In genomic region chr19:41934849-41935374, GRCh38 we compare ENCODE assay signal across 8 cellular contexts. TPM values are rescaled to one million over a fixed set of nuclear protein-coding genes. Genes with fewer than 3 reads are reported as not detected.
DNase-seq lines count a peak whose midpoint lies in the region; ATAC-seq and TF ChIP-seq lines count a peak whose summit lies in the region.

No MANE protein-coding gene starts in this region.

- peak overlapping the region; percentile 57 for H3K27ac Mint-ChIP-seq in activated CD4-positive, alpha-beta T cell treated with anti-CD3 and anti-CD28 coated beads for 36 hours

- in situ Hi-C loops in GM13977 (cut with MboI; ENCODE audit: low pct_unique_long_range_greater_than_20kb, low sequenced_read_pairs, unreplicated experiment), result no loop called here

- CTCF ChIA-PET in AG04449 (lab: Yijun Ruan, JAX), result interaction anchor here (0.7 to 3.3 kb wide), 10 partner anchors 11 to 76 kb away, joined by 3 to 21 read pairs (median 5); no protein-coding TSS in a partner anchor
- CTCF ChIA-PET in activated CD4-positive, alpha-beta T cell treated with anti-CD3 and anti-CD28 coated beads for 36 hours (lab: Charles Lee), result no interaction called here

- TF ChIP-seq POLR2A in right lobe of liver (IDR thresholded peaks at IDR 0.05), result no peak

- 10% methylated on average over 6 of the region's 7 CpGs for WGBS in right lobe of liver (ENCODE audit: insufficient coverage, low coverage, low lambda C conversion rate, missing lambda C conversion rate)

- H3K9me3 Mint-ChIP-seq in activated CD4-positive, alpha-beta T cell treated with anti-CD3 and anti-CD28 coated beads for 36 hours (ENCODE audit: low read depth), result no peaks in the 10 kb centered on the region

- H3K4me1 ChIP-seq in right lobe of liver, result no peaks in the 10 kb centered on the region

- intact Hi-C loops in activated CD4-positive, alpha-beta T cell treated with anti-CD3 and anti-CD28 coated beads for 36 hours (cut with DNase I, micrococcal nuclease), result loop anchor here (1.0 to 2.0 kb wide), 4 partner anchors 16 to 62 kb away; no protein-coding TSS in a partner anchor
- intact Hi-C loops in right lobe of liver (cut with DNase I), result loop anchor here in 1 of 2 donors (10.0 kb wide), 1 partner anchor 60 kb away; the partner anchor contains the start of gene CD79A

- H3K27me3 Mint-ChIP-seq in activated CD4-positive, alpha-beta T cell treated with anti-CD3 and anti-CD28 coated beads for 36 hours, result peaks cover 2% of the 10 kb centered on the region

- peak; percentile 89 for TF ChIP-seq CTCF in AG04449 (IDR thresholded peaks at IDR 0.05; ENCODE audit: insufficient read depth, low read length, missing control alignments)
- peak; percentile 96 for TF ChIP-seq CTCF in GM13977 (IDR thresholded peaks at IDR 0.05; ENCODE audit: extremely low read depth, insufficient read depth, missing control alignments)
- peak; percentile 63 to 80 (median 72) for TF ChIP-seq CTCF in right lobe of liver (IDR thresholded peaks at IDR 0.05)

- no peak overlapping the region for H3K4me3 ChIP-seq in AG04449 (ENCODE audit: low read depth, low read length)
- H3K4me3 ChIP-seq in right lobe of liver, result no peak overlapping the region

- no peaks in the 10 kb centered on the region for H3K36me3 ChIP-seq in right lobe of liver

- H3K27me3 ChIP-seq in right lobe of liver, result peaks cover 4 to 11% of the 10 kb centered on the region in 2 donors

- POLR2A ChIA-PET in AG04449 (lab: Yijun Ruan, JAX), result no interaction called here
- POLR2A ChIA-PET in activated CD4-positive, alpha-beta T cell treated with anti-CD3 and anti-CD28 coated beads for 36 hours (lab: Charles Lee), result interaction anchor here (0.6 kb wide), 1 partner anchor 11 kb away, joined by 3 read pairs; no protein-coding TSS in a partner anchor

- no peak overlapping the region for H3K4me3 Mint-ChIP-seq in activated CD4-positive, alpha-beta T cell treated with anti-CD3 and anti-CD28 coated beads for 36 hours

- ATAC-seq in activated CD4-positive, alpha-beta T cell treated with anti-CD3 and anti-CD28 coated beads for 36 hours, result peak; percentile 77
- peak; percentile 62 to 87 (median 82) for ATAC-seq in right lobe of liver
- no peak for ATAC-seq in HG03039 (IDR thresholded peaks at IDR 0.05; ENCODE audit: unreplicated experiment)

- H3K4me1 Mint-ChIP-seq in activated CD4-positive, alpha-beta T cell treated with anti-CD3 and anti-CD28 coated beads for 36 hours, result peaks cover 38% of the 10 kb centered on the region

- no peaks in the 10 kb centered on the region for H3K36me3 Mint-ChIP-seq in activated CD4-positive, alpha-beta T cell treated with anti-CD3 and anti-CD28 coated beads for 36 hours (ENCODE audit: low read depth)

- no peaks in the 10 kb centered on the region for H3K9me3 ChIP-seq in right lobe of liver

- no peak overlapping the region for H3K27ac ChIP-seq in right lobe of liver

- DNase-seq in AG04449 (ENCODE audit: low read depth, low spot score), result no peak
- peak; percentile 93 for DNase-seq in GM13977 (ENCODE audit: low spot score)
- DNase-seq in NCI-H2227 (lab: John Stamatoyannopoulos, UW; ENCODE audit: unreplicated experiment), result peak; percentile 93
- DNase-seq in activated CD4-positive, alpha-beta T cell treated with anti-CD3 and anti-CD28 coated beads for 36 hours, result peak; percentile 89
- peak; percentile 74 for DNase-seq in cerebellar cortex (ENCODE audit: low spot score)
- peak in 2 of 3 donors; percentile 64 to 68 for DNase-seq in right lobe of liver
- DNase-seq in stimulated activated CD8-positive, alpha-beta memory T cell treated with anti-CD3 and anti-CD28 coated beads, Interleukin-15, amount 100 ng/mL, for 1 hour (ENCODE audit: low read depth), result peak; percentile 65

RNA-seq across cellular contexts. Expression of gene ERFL, which starts 6.7 kb away (rescaled TPM):
- total RNA-seq in activated CD4-positive, alpha-beta T cell treated with anti-CD3 and anti-CD28 coated beads for 36 hours, result 1 to 10 TPM; 1.7 to 1.9 TPM
- not detected for total RNA-seq in right lobe of liver

RNA-seq across cellular contexts. Expression of gene RABAC1, which starts 24.2 kb away (rescaled TPM):
- total RNA-seq in activated CD4-positive, alpha-beta T cell treated with anti-CD3 and anti-CD28 coated beads for 36 hours, result 10 to 100 TPM; 35.3 to 49.7 TPM
- 100 to 1,000 TPM in 2 of 6 experiments, 10 to 100 TPM in 4; 53.6 to 124 (median 75.8) TPM for total RNA-seq in right lobe of liver

RNA-seq across cellular contexts. Expression of gene ARHGEF1, which starts 51.9 kb away (rescaled TPM):
- total RNA-seq in activated CD4-positive, alpha-beta T cell treated with anti-CD3 and anti-CD28 coated beads for 36 hours, result 100 to 1,000 TPM; 231 to 276 TPM
- 10 to 100 TPM; 25.3 to 39.7 (median 30.2) TPM for total RNA-seq in right lobe of liver

RNA-seq across cellular contexts. Expression of gene CD79A, which starts 57.8 kb away (rescaled TPM):
- 1 to 10 TPM; 4.0 to 4.1 TPM for total RNA-seq in activated CD4-positive, alpha-beta T cell treated with anti-CD3 and anti-CD28 coated beads for 36 hours
- total RNA-seq in right lobe of liver, result under 1 TPM in 4 of 6 experiments, not detected in 2; 0.18 to 0.71 (median 0.39) TPM

RNA-seq across cellular contexts. Expression of gene ATP1A3, which starts 59.1 kb away (rescaled TPM):
- total RNA-seq in activated CD4-positive, alpha-beta T cell treated with anti-CD3 and anti-CD28 coated beads for 36 hours, result 1 to 10 TPM; 1.8 TPM
- under 1 TPM in 2 of 6 experiments, not detected in 4; 0.07 TPM for total RNA-seq in right lobe of liver

Comparison
In these comparisons a context has a peak if more than half of its experiments do, and no peak if none do; other contexts are left out.
1. RNA of gene ARHGEF1, which starts 51.9 kb away (total RNA-seq): 231 to 276 TPM in activated CD4-positive, alpha-beta T cell treated with anti-CD3 and anti-CD28 coated beads for 36 hours; 25.3 to 39.7 TPM in right lobe of liver; every median in the first group is over 4 times any median in the second.
2. Peak in every context shown above with its lines, with median percentiles within 50 percentile points of each other: CTCF ChIP-seq.